In the genomic region with DNA sequence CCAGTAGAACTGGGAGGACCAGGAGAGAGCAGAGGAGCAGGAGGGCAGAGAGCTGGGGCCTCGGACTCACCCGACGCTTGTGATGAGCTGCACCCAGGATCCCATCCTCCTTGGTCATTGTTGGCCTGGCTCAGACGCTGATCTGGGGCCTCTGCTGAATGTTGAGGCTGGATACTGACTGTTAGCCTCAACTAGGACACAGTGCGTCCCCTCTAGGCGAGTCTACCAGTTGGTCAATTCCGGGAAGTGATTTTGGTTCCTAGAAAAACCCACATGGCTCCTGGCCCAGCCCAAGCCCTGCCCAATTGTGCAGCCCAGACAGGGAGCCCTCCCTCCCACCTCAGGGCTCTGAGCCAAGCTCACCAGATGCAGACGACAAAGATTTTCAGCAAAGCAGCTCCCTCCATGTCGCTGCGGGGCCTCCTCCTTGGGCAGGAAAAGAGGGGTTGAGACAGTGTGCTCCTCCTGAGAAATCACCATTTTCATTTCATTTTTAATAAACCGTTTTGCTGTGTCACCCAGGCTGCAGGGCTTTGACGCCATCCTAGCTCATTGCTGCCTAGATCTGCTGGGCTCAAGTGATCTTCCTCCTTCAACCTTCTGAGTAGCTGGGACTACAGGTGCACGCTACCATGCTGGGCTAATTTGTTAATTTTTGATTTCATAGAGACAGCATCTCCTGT, we compare ENCODE assay signal across 9 cellular contexts. TPM values are rescaled to one million over a fixed set of nuclear protein-coding genes. Genes with fewer than 3 reads are reported as not detected.
DNase-seq lines count a peak whose midpoint lies in the region; ATAC-seq and TF ChIP-seq lines count a peak whose summit lies in the region.
"Had no signal": no experiment of that assay in that cellular context is flagged by ENCODE, and none has a peak within 500 bp of the region (broad histone marks: within the 10 kb centered on the region; RNA-seq: fewer than 3 reads in every experiment).

A gene with protein sequence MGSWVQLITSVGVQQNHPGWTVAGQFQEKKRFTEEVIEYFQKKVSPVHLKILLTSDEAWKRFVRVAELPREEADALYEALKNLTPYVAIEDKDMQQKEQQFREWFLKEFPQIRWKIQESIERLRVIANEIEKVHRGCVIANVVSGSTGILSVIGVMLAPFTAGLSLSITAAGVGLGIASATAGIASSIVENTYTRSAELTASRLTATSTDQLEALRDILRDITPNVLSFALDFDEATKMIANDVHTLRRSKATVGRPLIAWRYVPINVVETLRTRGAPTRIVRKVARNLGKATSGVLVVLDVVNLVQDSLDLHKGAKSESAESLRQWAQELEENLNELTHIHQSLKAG (minus strand): TSS at position 180 of the 683 bp plus-strand sequence. CDS start 75 bp downstream, at position 105.

- DNase-seq in A673 (ENCODE audit: low spot score) (peak; percentile 42), NCI-H1105 treated with DMSO at 0.1 percent for 48 hours (lab: John Stamatoyannopoulos, UW) (peak; percentile 6), endothelial cell (ENCODE audit: low spot score) (no peak), mucosa of gallbladder (ENCODE audit: low spot score) (peak; percentile 64), glomerular visceral epithelial cell (ENCODE audit: extremely low spot score) (no peak)

- TF ChIP-seq CTCF in A673 (conservative IDR thresholded peaks at IDR 0.05; ENCODE audit: low read depth, low read length) (no peak), endothelial cell (IDR thresholded peaks at IDR 0.05; ENCODE audit: unreplicated experiment) (no peak)

- CTCF ChIA-PET in A673 (lab: Charles Lee), result interaction anchor here (0.6 to 1.4 kb wide), 2 partner anchors 37 to 425 kb away, joined by 3 to 6 read pairs; partner anchors contain the start of gene APOL2

- intact Hi-C loops in A673 (cut with micrococcal nuclease; ENCODE audit: unreplicated experiment), result no loop called here

- peaks cover 12% of the 10 kb centered on the region for H3K27me3 Mint-ChIP-seq in endothelial cell (ENCODE audit: unreplicated experiment)
- peaks cover 64% of the 10 kb centered on the region for H3K27me3 Mint-ChIP-seq in stimulated activated memory B cell treated with anti-CD40 and anti-IgM and Interleukin-4, amounts not matched to agents 10 μg/mL and 1 μg/mL and 100 μg/mL, for 72 hours

- peaks cover 26% of the 10 kb centered on the region for H3K4me1 ChIP-seq in A673 (ENCODE audit: insufficient read depth, low read length, poor library complexity, severe bottlenecking)

- peak within 1 kb of the TSS; percentile 8 for H3K4me3 Mint-ChIP-seq in endothelial cell (ENCODE audit: unreplicated experiment)
- no peak within 1 kb of the TSS for H3K4me3 Mint-ChIP-seq in stimulated activated memory B cell treated with anti-CD40 and anti-IgM and Interleukin-4, amounts not matched to agents 10 μg/mL and 1 μg/mL and 100 μg/mL, for 72 hours

- peaks cover 8% of the 10 kb centered on the region for H3K36me3 Mint-ChIP-seq in endothelial cell (ENCODE audit: low read depth, unreplicated experiment)
- no peaks in the 10 kb centered on the region for H3K36me3 Mint-ChIP-seq in stimulated activated memory B cell treated with anti-CD40 and anti-IgM and Interleukin-4, amounts not matched to agents 10 μg/mL and 1 μg/mL and 100 μg/mL, for 72 hours

- peak within 1 kb of the TSS; percentile 30 for H3K27ac ChIP-seq in A673 (ENCODE audit: low read depth, low read length, poor library complexity, severe bottlenecking)
- H3K27ac ChIP-seq: SK-N-MC had no signal

- no peaks in the 10 kb centered on the region for H3K9me3 ChIP-seq in A673 (ENCODE audit: low read depth, low read length, poor library complexity, severe bottlenecking)

- H3K4me1 Mint-ChIP-seq in endothelial cell (ENCODE audit: unreplicated experiment), result peaks cover 54% of the 10 kb centered on the region
- H3K4me1 Mint-ChIP-seq in stimulated activated memory B cell treated with anti-CD40 and anti-IgM and Interleukin-4, amounts not matched to agents 10 μg/mL and 1 μg/mL and 100 μg/mL, for 72 hours, result peaks cover 24% of the 10 kb centered on the region

- no peaks in the 10 kb centered on the region for H3K36me3 ChIP-seq in A673 (ENCODE audit: insufficient read depth, low read length, poor library complexity, severe bottlenecking)

- POLR2A ChIA-PET in A673 (lab: Charles Lee; ENCODE audit: low non-redundant PET), result no interaction called here

- H3K9me3 Mint-ChIP-seq in endothelial cell (ENCODE audit: unreplicated experiment), result no peaks in the 10 kb centered on the region
- no peaks in the 10 kb centered on the region for H3K9me3 Mint-ChIP-seq in stimulated activated memory B cell treated with anti-CD40 and anti-IgM and Interleukin-4, amounts not matched to agents 10 μg/mL and 1 μg/mL and 100 μg/mL, for 72 hours

- ATAC-seq in HG02623 (IDR thresholded peaks at IDR 0.05; ENCODE audit: unreplicated experiment), result no peak
- no peak for ATAC-seq in GM21360 (IDR thresholded peaks at IDR 0.05; ENCODE audit: unreplicated experiment)
- no peak for ATAC-seq in stimulated activated memory B cell treated with anti-CD40 and anti-IgM and Interleukin-4, amounts not matched to agents 10 μg/mL and 1 μg/mL and 100 μg/mL, for 72 hours

- peak within 1 kb of the TSS; percentile 67 for H3K27ac Mint-ChIP-seq in endothelial cell (ENCODE audit: unreplicated experiment)
- H3K27ac Mint-ChIP-seq in stimulated activated memory B cell treated with anti-CD40 and anti-IgM and Interleukin-4, amounts not matched to agents 10 μg/mL and 1 μg/mL and 100 μg/mL, for 72 hours, result no peak within 1 kb of the TSS

- no TSS peak for BruUV-seq in A673 (replicated peaks; lab: Mats Ljungman, UMichigan)

- H3K27me3 ChIP-seq in A673 (replicated peaks; ENCODE audit: insufficient read depth, low read depth, low read length, poor library complexity), result no peaks in the 10 kb centered on the region

- no peak within 1 kb of the TSS for H3K4me3 ChIP-seq in A673 (ENCODE audit: low read depth, low read length, poor library complexity, severe bottlenecking)
- H3K4me3 ChIP-seq: SK-N-MC had no signal

RNA-seq across cellular contexts. Expression of the gene that starts here (rescaled TPM):
- 1.6 and 4.2 TPM in 2 replicates for total RNA-seq in A673 (2021)
- 4.4 TPM for total RNA-seq in endothelial cell (ENCODE audit: unreplicated experiment)
- total RNA-seq in mucosa of gallbladder, result 3.4 TPM

Comparison
In these comparisons a context has a peak if more than half of its experiments do, and no peak if none do; other contexts are left out.
1. DNase-seq: peak in A673 (single experiment), NCI-H1105 treated with DMSO at 0.1 percent for 48 hours (single experiment) and mucosa of gallbladder (single experiment); none in endothelial cell (single experiment) and glomerular visceral epithelial cell (single experiment).